In the genomic region with DNA sequence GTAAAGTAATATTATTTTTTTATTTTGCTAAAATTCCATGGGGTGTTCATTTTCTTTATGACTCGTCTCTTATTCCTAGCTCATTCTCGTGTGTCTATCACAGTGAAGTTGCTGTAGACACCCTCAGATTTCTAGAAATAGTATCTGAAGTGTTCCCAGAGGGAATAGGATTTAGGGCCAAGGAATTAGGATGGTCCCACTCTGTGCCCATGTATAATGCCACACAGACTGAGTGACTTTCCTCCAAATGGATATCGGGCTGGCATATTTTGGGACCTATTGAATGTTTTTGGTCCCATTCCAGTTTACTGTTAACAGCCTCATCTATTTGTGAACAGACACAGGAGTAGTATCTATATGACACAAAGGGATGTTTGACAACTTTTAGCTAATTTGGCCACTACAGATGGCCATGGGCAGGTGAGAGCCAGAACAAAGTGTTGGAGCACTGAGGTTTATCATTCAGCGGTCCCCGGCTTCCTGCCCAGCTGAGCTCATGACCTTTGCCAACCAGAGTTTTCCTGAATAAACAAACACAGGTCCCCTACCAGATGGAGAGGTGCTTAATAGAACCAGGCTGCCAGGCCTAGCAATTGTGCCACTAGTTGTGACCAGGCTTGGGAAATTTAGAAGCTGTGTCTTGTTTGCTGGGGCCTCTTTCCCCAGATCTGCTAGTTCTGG, we compare ENCODE assay signal across 16 cellular contexts. TPM values are rescaled to one million over a fixed set of nuclear protein-coding genes. Genes with fewer than 3 reads are reported as not detected.
DNase-seq lines count a peak whose midpoint lies in the region; ATAC-seq and TF ChIP-seq lines count a peak whose summit lies in the region.
"Had no signal": no experiment of that assay in that cellular context is flagged by ENCODE, and none has a peak within 500 bp of the region (broad histone marks: within the 10 kb centered on the region; RNA-seq: fewer than 3 reads in every experiment).

No MANE protein-coding gene starts in this region.

- H3K4me3 Mint-ChIP-seq in HFFc6 (peak overlapping the region; percentile 75; the same call in 1 of the 2 replicates), mesothelial cell of epicardium (no peak overlapping the region)
- no peak overlapping the region for H3K4me3 Mint-ChIP-seq in T-helper 2 cell treated with Interferon-gamma antibody and Interleukin-4, amounts not matched to agents 5 μg/mL and 100 μg/mL, for 36 hours
- H3K4me3 Mint-ChIP-seq in activated T-cell treated with anti-CD3 and anti-CD28 coated beads, Interleukin-2, amount 50 U/mL, for 4 hours = no peak overlapping the region
- H3K4me3 Mint-ChIP-seq: activated CD8-positive, alpha-beta T cell treated with anti-CD3 and anti-CD28 coated beads for 36 hours; activated T-helper 17 cell treated with anti-CD3 and anti-CD28 coated beads, Interleukin-2, amount 50 U/mL, for 72 hours; neural crest cell; stimulated activated memory B cell treated with anti-CD40 and anti-IgM and Interleukin-4, amounts not matched to agents 10 μg/mL and 1 μg/mL and 100 μg/mL, for 72 hours had no signal

- H3K9me3 Mint-ChIP-seq in HFFc6 = no peaks in the 10 kb centered on the region
- no peaks in the 10 kb centered on the region for H3K9me3 Mint-ChIP-seq in T-helper 2 cell treated with Interferon-gamma antibody and Interleukin-4, amounts not matched to agents 5 μg/mL and 100 μg/mL, for 36 hours
- H3K9me3 Mint-ChIP-seq in activated T-cell treated with anti-CD3 and anti-CD28 coated beads, Interleukin-2, amount 50 U/mL, for 4 hours = no peaks in the 10 kb centered on the region
- no peaks in the 10 kb centered on the region for H3K9me3 Mint-ChIP-seq in mesothelial cell of epicardium
- H3K9me3 Mint-ChIP-seq: activated CD8-positive, alpha-beta T cell treated with anti-CD3 and anti-CD28 coated beads for 36 hours; activated T-helper 17 cell treated with anti-CD3 and anti-CD28 coated beads, Interleukin-2, amount 50 U/mL, for 72 hours; neural crest cell; stimulated activated memory B cell treated with anti-CD40 and anti-IgM and Interleukin-4, amounts not matched to agents 10 μg/mL and 1 μg/mL and 100 μg/mL, for 72 hours had no signal

- no peak for DNase-seq in HFFc6
- DNase-seq in adipocyte (ENCODE audit: low read depth) = no peak
- DNase-seq in heart left ventricle = peak in 4 of 5 donors; percentile 22 to 46 (median 32)
- DNase-seq in T-helper 2 cell treated with Interferon-gamma antibody and Interleukin-4, amounts not matched to agents 5 μg/mL and 100 μg/mL, for 36 hours (ENCODE audit: low spot score) = no peak
- no peak for DNase-seq in iPS-NIHi7 (ENCODE audit: extremely low spot score)
- no peak for DNase-seq in activated T-cell treated with anti-CD3 and anti-CD28 coated beads, Interleukin-2, amount 50 U/mL, for 4 hours
- DNase-seq in mesothelial cell of epicardium (ENCODE audit: low spot score in 2 of 2, unreplicated experiment in 2 of 2) = no peak
- DNase-seq: activated CD8-positive, alpha-beta T cell treated with anti-CD3 and anti-CD28 coated beads for 36 hours; amygdala; BE2C; effector CD4-positive, alpha-beta T cell; MG63 had no signal

- H3K27me3 Mint-ChIP-seq in HFFc6 (ENCODE audit: insufficient read depth) = no peaks in the 10 kb centered on the region; the same call in 1 of the 2 replicates
- H3K27me3 Mint-ChIP-seq in T-helper 2 cell treated with Interferon-gamma antibody and Interleukin-4, amounts not matched to agents 5 μg/mL and 100 μg/mL, for 36 hours (ENCODE audit: low read depth) = peaks cover 37% of the 10 kb centered on the region
- no peaks in the 10 kb centered on the region for H3K27me3 Mint-ChIP-seq in activated T-cell treated with anti-CD3 and anti-CD28 coated beads, Interleukin-2, amount 50 U/mL, for 4 hours (ENCODE audit: low read depth)
- H3K27me3 Mint-ChIP-seq in mesothelial cell of epicardium (ENCODE audit: low read depth) = no peaks in the 10 kb centered on the region

- peak; percentile 45 to 87 (median 73) for ATAC-seq in heart left ventricle
- ATAC-seq in activated T-cell treated with anti-CD3 and anti-CD28 coated beads, Interleukin-2, amount 50 U/mL, for 4 hours = no peak
- ATAC-seq: activated CD8-positive, alpha-beta T cell treated with anti-CD3 and anti-CD28 coated beads for 36 hours; activated T-helper 17 cell treated with anti-CD3 and anti-CD28 coated beads, Interleukin-2, amount 50 U/mL, for 72 hours; stimulated activated memory B cell treated with anti-CD40 and anti-IgM and Interleukin-4, amounts not matched to agents 10 μg/mL and 1 μg/mL and 100 μg/mL, for 72 hours had no signal

- no peak for TF ChIP-seq POLR2A in heart left ventricle (IDR thresholded peaks at IDR 0.05)

- H3K36me3 Mint-ChIP-seq in HFFc6 (ENCODE audit: low read depth) (peaks cover 58% of the 10 kb centered on the region), mesothelial cell of epicardium (no peaks in the 10 kb centered on the region)
- no peaks in the 10 kb centered on the region for H3K36me3 Mint-ChIP-seq in T-helper 2 cell treated with Interferon-gamma antibody and Interleukin-4, amounts not matched to agents 5 μg/mL and 100 μg/mL, for 36 hours (ENCODE audit: low read depth)
- H3K36me3 Mint-ChIP-seq in activated T-cell treated with anti-CD3 and anti-CD28 coated beads, Interleukin-2, amount 50 U/mL, for 4 hours (ENCODE audit: insufficient read depth) = no peaks in the 10 kb centered on the region
- H3K36me3 Mint-ChIP-seq: stimulated activated memory B cell treated with anti-CD40 and anti-IgM and Interleukin-4, amounts not matched to agents 10 μg/mL and 1 μg/mL and 100 μg/mL, for 72 hours had no signal

- H3K9me3 ChIP-seq in adipocyte (ENCODE audit: control insufficient read depth, low read length) = no peaks in the 10 kb centered on the region
- H3K9me3 ChIP-seq in heart left ventricle = peaks cover 0 to 10% (median 0%) of the 10 kb centered on the region in 12 donors
- H3K9me3 ChIP-seq in skeletal muscle satellite cell (replicated peaks; ENCODE audit: low read length) = no peaks in the 10 kb centered on the region
- H3K9me3 ChIP-seq: BE2C, MG63 had no signal

- H3K4me2 ChIP-seq in skeletal muscle satellite cell (ENCODE audit: low read length) = peak overlapping the region; percentile 50

- intact Hi-C loops in heart left ventricle (cut with DNase I) = no loop called here

- H3K27ac ChIP-seq in heart left ventricle = peak overlapping the region in 9 of 12 donors; percentile 11 to 65 (median 36)

- peak overlapping the region; percentile 62 for H3K27ac Mint-ChIP-seq in HFFc6
- no peak overlapping the region for H3K27ac Mint-ChIP-seq in T-helper 2 cell treated with Interferon-gamma antibody and Interleukin-4, amounts not matched to agents 5 μg/mL and 100 μg/mL, for 36 hours
- no peak overlapping the region for H3K27ac Mint-ChIP-seq in mesothelial cell of epicardium
- H3K27ac Mint-ChIP-seq: activated CD8-positive, alpha-beta T cell treated with anti-CD3 and anti-CD28 coated beads for 36 hours; activated T-helper 17 cell treated with anti-CD3 and anti-CD28 coated beads, Interleukin-2, amount 50 U/mL, for 72 hours; stimulated activated memory B cell treated with anti-CD40 and anti-IgM and Interleukin-4, amounts not matched to agents 10 μg/mL and 1 μg/mL and 100 μg/mL, for 72 hours had no signal

- WGBS in heart left ventricle, 4 donors = 40 to 48% (median 45%) methylated on average over 5 of the region's 5 CpGs

- H3K4me1 Mint-ChIP-seq in HFFc6 (ENCODE audit: low read depth) (peaks cover 99% of the 10 kb centered on the region), mesothelial cell of epicardium (peaks cover 44% of the 10 kb centered on the region)
- no peaks in the 10 kb centered on the region for H3K4me1 Mint-ChIP-seq in T-helper 2 cell treated with Interferon-gamma antibody and Interleukin-4, amounts not matched to agents 5 μg/mL and 100 μg/mL, for 36 hours (ENCODE audit: low read depth)
- H3K4me1 Mint-ChIP-seq in activated T-cell treated with anti-CD3 and anti-CD28 coated beads, Interleukin-2, amount 50 U/mL, for 4 hours (ENCODE audit: low read depth) = no peaks in the 10 kb centered on the region
- H3K4me1 Mint-ChIP-seq: activated T-helper 17 cell treated with anti-CD3 and anti-CD28 coated beads, Interleukin-2, amount 50 U/mL, for 72 hours; stimulated activated memory B cell treated with anti-CD40 and anti-IgM and Interleukin-4, amounts not matched to agents 10 μg/mL and 1 μg/mL and 100 μg/mL, for 72 hours had no signal

- TF ChIP-seq CTCF in HFFc6 (IDR thresholded peaks at IDR 0.05) (no peak), heart left ventricle (IDR thresholded peaks at IDR 0.05) (no peak), mesothelial cell of epicardium (IDR thresholded peaks at IDR 0.05; ENCODE audit: unreplicated experiment) (no peak)

- H3K27me3 ChIP-seq in adipocyte (replicated peaks; ENCODE audit: control insufficient read depth, insufficient read depth, low read length) = no peaks in the 10 kb centered on the region
- H3K27me3 ChIP-seq in heart left ventricle = no peaks in the 10 kb centered on the region
- H3K27me3 ChIP-seq in skeletal muscle satellite cell (ENCODE audit: control insufficient read depth, insufficient read depth, low read length) = no peaks in the 10 kb centered on the region
- H3K27me3 ChIP-seq: BE2C, MG63 had no signal

- peak overlapping the region; percentile 50 for H3K9ac ChIP-seq in adipocyte (ENCODE audit: low read length)
- H3K9ac ChIP-seq in skeletal muscle satellite cell (ENCODE audit: low read depth, low read length) = peak overlapping the region; percentile 7

- H3K36me3 ChIP-seq in adipocyte (ENCODE audit: control insufficient read depth, insufficient read depth, low read length, severe bottlenecking) (peaks cover 25% of the 10 kb centered on the region), heart left ventricle (peaks cover 0 to 2% (median 0%) of the 10 kb centered on the region in 9 donors), skeletal muscle satellite cell (ENCODE audit: insufficient read depth, low read length) (peaks cover 13% of the 10 kb centered on the region)

- peaks cover 95% of the 10 kb centered on the region for H3K4me1 ChIP-seq in adipocyte (ENCODE audit: control insufficient read depth, insufficient read depth, low read length)
- peaks cover 0 to 65% (median 23%) of the 10 kb centered on the region in 12 donors for H3K4me1 ChIP-seq in heart left ventricle
- H3K4me1 ChIP-seq in skeletal muscle satellite cell (ENCODE audit: control insufficient read depth, insufficient read depth, low read length) = peaks cover 74% of the 10 kb centered on the region

- H3K4me3 ChIP-seq in adipocyte (ENCODE audit: low read length) (no peak overlapping the region), heart left ventricle (no peak overlapping the region), skeletal muscle satellite cell (ENCODE audit: low read length) (no peak overlapping the region)
- H3K4me3 ChIP-seq: MG63 had no signal

RNA-seq across cellular contexts. Expression of gene MAP1B, which starts 46.9 kb away (rescaled TPM):
- 100 to 1,000 TPM; 164 to 272 (median 235) TPM for total RNA-seq in HFFc6 (2021; fragmentation: NEBNext Ultra II Directional; extraction: Animal tissue kit (Norgen Biotek cat#: 25700))
- total RNA-seq in heart left ventricle (100 to 1,000 TPM in 7 of 9 donors, 10 to 100 TPM in 2; 52.4 to 603 (median 148) TPM), mesothelial cell of epicardium (60.8 to 61.2 TPM (median 61.0 TPM) in 3 replicates)
- polyA plus RNA-seq in heart left ventricle = 10 to 100 TPM; 10.1 to 29.6 TPM
- 197 and 223 TPM in 2 replicates for total RNA-seq in skeletal muscle satellite cell (2012; rRNA removed)
- under 1 TPM; 0.16 to 0.41 (median 0.25) TPM for total RNA-seq in activated T-cell treated with anti-CD3 and anti-CD28 coated beads, Interleukin-2, amount 50 U/mL, for 4 hours

Comparison
In these comparisons a context has a peak if more than half of its experiments do, and no peak if none do; other contexts are left out.
1. DNase-seq: peak in heart left ventricle (4 of 5); none in HFFc6 (single experiment), adipocyte (single experiment), T-helper 2 cell treated with Interferon-gamma antibody and Interleukin-4, amounts not matched to agents 5 μg/mL and 100 μg/mL, for 36 hours (single experiment), iPS-NIHi7 (single experiment), activated T-cell treated with anti-CD3 and anti-CD28 coated beads, Interleukin-2, amount 50 U/mL, for 4 hours (single experiment) and mesothelial cell of epicardium (0 of 2).
2. ATAC-seq: peak in heart left ventricle (4 of 4); none in activated T-cell treated with anti-CD3 and anti-CD28 coated beads, Interleukin-2, amount 50 U/mL, for 4 hours (0 of 2).
3. RNA of gene MAP1B, which starts 46.9 kb away (total RNA-seq): 164 to 272 TPM in HFFc6, 52.4 to 603 TPM in heart left ventricle and 60.8 to 61.2 TPM in mesothelial cell of epicardium; 0.16 to 0.41 TPM in activated T-cell treated with anti-CD3 and anti-CD28 coated beads, Interleukin-2, amount 50 U/mL, for 4 hours; every median in the first group is over 10 times any median in the second.